In genomic region chr1:180412583-180412982, GRCh38 we compare ENCODE assay signal across 2 cellular contexts.
TF ChIP-seq lines count a peak whose summit lies in the region.

No MANE protein-coding gene starts in this region.

TF ChIP-seq in A549, 52 proteins besides CTCF, POLR2A, EP300 and RAD21 (continued from another document):
- TF ChIP-seq BCL3 (IDR thresholded peaks at IDR 0.05) (no peak), CEBPB (IDR thresholded peaks at IDR 0.05) (peak; percentile 40 to 49; a peak in 2 of 4 replicates), CHD2 (IDR thresholded peaks at IDR 0.05; ENCODE audit: low read length, partially characterized antibody) (no peak)

TF ChIP-seq in IMR-90, 13 proteins besides CTCF, POLR2A, EP300 and RAD21 (continued from another document):
- TF ChIP-seq, protein P1, sequence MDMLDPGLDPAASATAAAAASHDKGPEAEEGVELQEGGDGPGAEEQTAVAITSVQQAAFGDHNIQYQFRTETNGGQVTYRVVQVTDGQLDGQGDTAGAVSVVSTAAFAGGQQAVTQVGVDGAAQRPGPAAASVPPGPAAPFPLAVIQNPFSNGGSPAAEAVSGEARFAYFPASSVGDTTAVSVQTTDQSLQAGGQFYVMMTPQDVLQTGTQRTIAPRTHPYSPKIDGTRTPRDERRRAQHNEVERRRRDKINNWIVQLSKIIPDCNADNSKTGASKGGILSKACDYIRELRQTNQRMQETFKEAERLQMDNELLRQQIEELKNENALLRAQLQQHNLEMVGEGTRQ (IDR thresholded peaks at IDR 0.05; ENCODE audit: low read depth, low read length), result no peak
